In the genomic region with DNA sequence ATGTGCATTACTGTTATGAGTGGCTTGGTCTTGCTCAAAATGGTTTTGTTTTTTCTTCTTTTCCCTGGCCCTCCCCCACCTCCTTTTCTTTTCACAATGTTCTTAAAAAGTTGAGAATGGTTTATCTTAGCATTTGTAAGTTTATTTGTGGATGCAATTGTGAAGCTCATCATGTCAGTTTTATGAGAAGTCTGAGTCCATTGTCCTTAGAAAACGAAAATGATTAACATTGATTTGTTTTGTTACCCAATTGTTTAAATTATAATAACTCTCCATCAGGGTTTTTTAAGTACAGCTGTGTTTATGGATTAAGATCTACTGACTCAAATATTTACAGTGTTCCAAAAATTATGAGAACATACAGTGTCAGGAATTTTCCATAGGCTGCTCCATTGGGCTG, we compare ENCODE assay signal across 3 cellular contexts.
TF ChIP-seq lines count a peak whose summit lies in the region.

No MANE protein-coding gene starts in this region.

TF ChIP-seq in IMR-90, 13 proteins besides CTCF, POLR2A, EP300 and RAD21:
- TF ChIP-seq FOS (IDR thresholded peaks at IDR 0.05; ENCODE audit: low read depth, low read length) = peak; percentile 9; the same call in 1 of the 2 replicates
- TF ChIP-seq, protein P1, sequence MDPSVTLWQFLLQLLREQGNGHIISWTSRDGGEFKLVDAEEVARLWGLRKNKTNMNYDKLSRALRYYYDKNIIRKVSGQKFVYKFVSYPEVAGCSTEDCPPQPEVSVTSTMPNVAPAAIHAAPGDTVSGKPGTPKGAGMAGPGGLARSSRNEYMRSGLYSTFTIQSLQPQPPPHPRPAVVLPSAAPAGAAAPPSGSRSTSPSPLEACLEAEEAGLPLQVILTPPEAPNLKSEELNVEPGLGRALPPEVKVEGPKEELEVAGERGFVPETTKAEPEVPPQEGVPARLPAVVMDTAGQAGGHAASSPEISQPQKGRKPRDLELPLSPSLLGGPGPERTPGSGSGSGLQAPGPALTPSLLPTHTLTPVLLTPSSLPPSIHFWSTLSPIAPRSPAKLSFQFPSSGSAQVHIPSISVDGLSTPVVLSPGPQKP (IDR thresholded peaks at IDR 0.05; ENCODE audit: borderline replicate concordance, low read depth, low read length) = no peak
- TF ChIP-seq NFE2L2 (IDR thresholded peaks at IDR 0.05; ENCODE audit: low read depth, low read length) = no peak

TF ChIP-seq in GM12891, 5 proteins besides CTCF, POLR2A, EP300 and RAD21:
- no peak for TF ChIP-seq SPI1 (IDR thresholded peaks at IDR 0.05; ENCODE audit: low read depth, low read length)
- TF ChIP-seq POLR2AphosphoS5 (IDR thresholded peaks at IDR 0.05; ENCODE audit: low read depth, low read length) = no peak
- no peak for TF ChIP-seq PAX5 (IDR thresholded peaks at IDR 0.05; ENCODE audit: insufficient read depth, low read length, severe bottlenecking)
- TF ChIP-seq POU2F2 (IDR thresholded peaks at IDR 0.05; ENCODE audit: low read depth, low read length) = no peak
- TF ChIP-seq TAF1 (IDR thresholded peaks at IDR 0.05; ENCODE audit: low read depth, low read length) = no peak
TF ChIP-seq in GM12891: peak in this region for 0.

TF ChIP-seq in GM23338, 12 proteins besides CTCF, POLR2A, EP300 and RAD21:
- TF ChIP-seq ZNF331 (CRISPR knock-in tag; IDR thresholded peaks at IDR 0.05; ENCODE audit: low read depth) (no peak), EZH2 (IDR thresholded peaks at IDR 0.05; ENCODE audit: low read depth, unreplicated experiment) (no peak), POLR2AphosphoS5 (IDR thresholded peaks at IDR 0.05; ENCODE audit: low read depth) (no peak), STAT1 (IDR thresholded peaks at IDR 0.05; ENCODE audit: unreplicated experiment) (no peak), ZNF114 (CRISPR knock-in tag; IDR thresholded peaks at IDR 0.05) (no peak), EZH2phosphoT487 (IDR thresholded peaks at IDR 0.05; ENCODE audit: unreplicated experiment) (no peak)
- TF ChIP-seq, protein P2, sequence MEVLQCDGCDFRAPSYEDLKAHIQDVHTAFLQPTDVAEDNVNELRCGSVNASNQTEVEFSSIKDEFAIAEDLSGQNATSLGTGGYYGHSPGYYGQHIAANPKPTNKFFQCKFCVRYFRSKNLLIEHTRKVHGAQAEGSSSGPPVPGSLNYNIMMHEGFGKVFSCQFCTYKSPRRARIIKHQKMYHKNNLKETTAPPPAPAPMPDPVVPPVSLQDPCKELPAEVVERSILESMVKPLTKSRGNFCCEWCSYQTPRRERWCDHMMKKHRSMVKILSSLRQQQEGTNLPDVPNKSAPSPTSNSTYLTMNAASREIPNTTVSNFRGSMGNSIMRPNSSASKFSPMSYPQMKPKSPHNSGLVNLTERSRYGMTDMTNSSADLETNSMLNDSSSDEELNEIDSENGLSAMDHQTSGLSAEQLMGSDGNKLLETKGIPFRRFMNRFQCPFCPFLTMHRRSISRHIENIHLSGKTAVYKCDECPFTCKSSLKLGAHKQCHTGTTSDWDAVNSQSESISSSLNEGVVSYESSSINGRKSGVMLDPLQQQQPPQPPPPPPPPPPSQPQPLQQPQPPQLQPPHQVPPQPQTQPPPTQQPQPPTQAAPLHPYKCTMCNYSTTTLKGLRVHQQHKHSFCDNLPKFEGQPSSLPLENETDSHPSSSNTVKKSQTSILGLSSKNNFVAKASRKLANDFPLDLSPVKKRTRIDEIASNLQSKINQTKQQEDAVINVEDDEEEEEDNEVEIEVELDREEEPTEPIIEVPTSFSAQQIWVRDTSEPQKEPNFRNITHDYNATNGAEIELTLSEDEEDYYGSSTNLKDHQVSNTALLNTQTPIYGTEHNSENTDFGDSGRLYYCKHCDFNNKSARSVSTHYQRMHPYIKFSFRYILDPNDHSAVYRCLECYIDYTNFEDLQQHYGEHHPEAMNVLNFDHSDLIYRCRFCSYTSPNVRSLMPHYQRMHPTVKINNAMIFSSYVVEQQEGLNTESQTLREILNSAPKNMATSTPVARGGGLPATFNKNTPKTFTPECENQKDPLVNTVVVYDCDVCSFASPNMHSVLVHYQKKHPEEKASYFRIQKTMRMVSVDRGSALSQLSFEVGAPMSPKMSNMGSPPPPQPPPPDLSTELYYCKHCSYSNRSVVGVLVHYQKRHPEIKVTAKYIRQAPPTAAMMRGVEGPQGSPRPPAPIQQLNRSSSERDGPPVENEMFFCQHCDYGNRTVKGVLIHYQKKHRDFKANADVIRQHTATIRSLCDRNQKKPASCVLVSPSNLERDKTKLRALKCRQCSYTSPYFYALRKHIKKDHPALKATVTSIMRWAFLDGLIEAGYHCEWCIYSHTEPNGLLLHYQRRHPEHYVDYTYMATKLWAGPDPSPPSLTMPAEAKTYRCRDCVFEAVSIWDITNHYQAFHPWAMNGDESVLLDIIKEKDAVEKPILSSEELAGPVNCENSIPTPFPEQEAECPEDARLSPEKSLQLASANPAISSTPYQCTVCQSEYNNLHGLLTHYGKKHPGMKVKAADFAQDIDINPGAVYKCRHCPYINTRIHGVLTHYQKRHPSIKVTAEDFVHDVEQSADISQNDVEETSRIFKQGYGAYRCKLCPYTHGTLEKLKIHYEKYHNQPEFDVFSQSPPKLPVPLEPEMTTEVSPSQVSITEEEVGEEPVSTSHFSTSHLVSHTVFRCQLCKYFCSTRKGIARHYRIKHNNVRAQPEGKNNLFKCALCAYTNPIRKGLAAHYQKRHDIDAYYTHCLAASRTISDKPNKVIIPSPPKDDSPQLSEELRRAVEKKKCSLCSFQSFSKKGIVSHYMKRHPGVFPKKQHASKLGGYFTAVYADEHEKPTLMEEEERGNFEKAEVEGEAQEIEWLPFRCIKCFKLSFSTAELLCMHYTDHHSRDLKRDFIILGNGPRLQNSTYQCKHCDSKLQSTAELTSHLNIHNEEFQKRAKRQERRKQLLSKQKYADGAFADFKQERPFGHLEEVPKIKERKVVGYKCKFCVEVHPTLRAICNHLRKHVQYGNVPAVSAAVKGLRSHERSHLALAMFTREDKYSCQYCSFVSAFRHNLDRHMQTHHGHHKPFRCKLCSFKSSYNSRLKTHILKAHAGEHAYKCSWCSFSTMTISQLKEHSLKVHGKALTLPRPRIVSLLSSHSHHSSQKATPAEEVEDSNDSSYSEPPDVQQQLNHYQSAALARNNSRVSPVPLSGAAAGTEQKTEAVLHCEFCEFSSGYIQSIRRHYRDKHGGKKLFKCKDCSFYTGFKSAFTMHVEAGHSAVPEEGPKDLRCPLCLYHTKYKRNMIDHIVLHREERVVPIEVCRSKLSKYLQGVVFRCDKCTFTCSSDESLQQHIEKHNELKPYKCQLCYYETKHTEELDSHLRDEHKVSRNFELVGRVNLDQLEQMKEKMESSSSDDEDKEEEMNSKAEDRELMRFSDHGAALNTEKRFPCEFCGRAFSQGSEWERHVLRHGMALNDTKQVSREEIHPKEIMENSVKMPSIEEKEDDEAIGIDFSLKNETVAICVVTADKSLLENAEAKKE (CRISPR knock-in tag; IDR thresholded peaks at IDR 0.05) = no peak
